1 cellular context compared by ENCODE assay signal in the genomic region with DNA sequence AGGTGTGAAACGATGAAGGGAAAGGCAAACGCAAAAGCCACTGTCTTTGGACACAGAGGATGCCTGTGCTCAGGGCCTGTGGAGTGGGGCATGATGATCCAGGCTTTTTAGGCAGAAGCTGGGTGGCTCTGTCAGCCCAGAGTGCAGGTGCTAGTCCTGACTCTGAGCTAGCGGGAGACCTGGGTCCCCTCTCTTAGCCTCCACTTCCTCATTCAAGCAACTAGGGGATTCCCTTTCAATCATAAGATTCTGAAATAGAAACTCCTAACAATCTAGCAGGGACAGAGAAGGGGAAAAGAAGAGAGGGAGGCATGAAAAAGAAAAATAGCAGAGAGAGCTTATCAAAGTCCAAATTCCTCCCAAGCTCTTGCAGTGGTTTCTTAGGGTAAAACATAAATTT.
TF ChIP-seq lines count a peak whose summit lies in the region.

No MANE protein-coding gene starts in this region.

TF ChIP-seq in GM12878, 131 proteins besides CTCF, POLR2A, EP300 and RAD21 (continued from another document):
- TF ChIP-seq RELB (IDR thresholded peaks at IDR 0.05; ENCODE audit: low read depth) (peak; percentile 95), CEBPB (IDR thresholded peaks at IDR 0.05; ENCODE audit: borderline replicate concordance in 1 of 2, low read depth in 2 of 2, low read length in 2 of 2) (no peak), ZBTB11 (CRISPR knock-in tag; IDR thresholded peaks at IDR 0.05) (no peak), BRCA1 (IDR thresholded peaks at IDR 0.05; ENCODE audit: low read depth, low read length) (no peak), ATF7 (IDR thresholded peaks at IDR 0.05; ENCODE audit: low read depth) (peak; percentile 35; the same call in 1 of the 2 replicates), FOXM1 (IDR thresholded peaks at IDR 0.05; ENCODE audit: low read depth, low read length) (peak; percentile 66; the same call in 1 of the 2 replicates), HDGF (IDR thresholded peaks at IDR 0.05) (0 out of 2 replicates have a peak, but pooled peaks have one; percentile 79), IKZF1 (conservative IDR thresholded peaks at IDR 0.05) (peak; percentile 80), CHD1 (IDR thresholded peaks at IDR 0.05; ENCODE audit: low read depth, low read length) (no peak), MEF2A (IDR thresholded peaks at IDR 0.05; ENCODE audit: insufficient read depth, low read depth, low read length) (peak; percentile 74), MTA3 (IDR thresholded peaks at IDR 0.05; ENCODE audit: borderline replicate concordance, low read length) (0 out of 2 replicates have a peak, but pooled peaks have one; percentile 43), ASH2L (IDR thresholded peaks at IDR 0.05; ENCODE audit: borderline replicate concordance, low read depth) (no peak), RUNX3 (IDR thresholded peaks at IDR 0.05; ENCODE audit: low read length) (peak; percentile 44; the same call in 1 of the 2 replicates), MTA2 (IDR thresholded peaks at IDR 0.05; ENCODE audit: low read depth) (peak; percentile 54), BCLAF1 (IDR thresholded peaks at IDR 0.05) (no peak), RELA (IDR thresholded peaks at IDR 0.05; ENCODE audit: borderline replicate concordance, partially characterized antibody) (peak; percentile 66), CREB1 (IDR thresholded peaks at IDR 0.05; ENCODE audit: low read depth) (0 out of 2 replicates have a peak, but pooled peaks have one; percentile 12), JUNB (IDR thresholded peaks at IDR 0.05) (0 out of 2 replicates have a peak, but pooled peaks have one; percentile 22), PKNOX1 (IDR thresholded peaks at IDR 0.05) (peak; percentile 68), GATAD2B (conservative IDR thresholded peaks at IDR 0.05; ENCODE audit: low read depth) (no peak), ZNF687 (IDR thresholded peaks at IDR 0.05) (no peak), WRNIP1 (IDR thresholded peaks at IDR 0.05; ENCODE audit: borderline replicate concordance, low read depth, low read length) (no peak), DPF2 (IDR thresholded peaks at IDR 0.05) (peak; percentile 64), TCF12 (IDR thresholded peaks at IDR 0.05; ENCODE audit: low read depth, low read length) (peak; percentile 76), TCF3 (IDR thresholded peaks at IDR 0.05; ENCODE audit: borderline replicate concordance, insufficient read depth, low read depth, low read length) (peak; percentile 65; the same call in 1 of the 2 replicates), IKZF2 (IDR thresholded peaks at IDR 0.05) (peak; percentile 86)
- TF ChIP-seq, protein P1, sequence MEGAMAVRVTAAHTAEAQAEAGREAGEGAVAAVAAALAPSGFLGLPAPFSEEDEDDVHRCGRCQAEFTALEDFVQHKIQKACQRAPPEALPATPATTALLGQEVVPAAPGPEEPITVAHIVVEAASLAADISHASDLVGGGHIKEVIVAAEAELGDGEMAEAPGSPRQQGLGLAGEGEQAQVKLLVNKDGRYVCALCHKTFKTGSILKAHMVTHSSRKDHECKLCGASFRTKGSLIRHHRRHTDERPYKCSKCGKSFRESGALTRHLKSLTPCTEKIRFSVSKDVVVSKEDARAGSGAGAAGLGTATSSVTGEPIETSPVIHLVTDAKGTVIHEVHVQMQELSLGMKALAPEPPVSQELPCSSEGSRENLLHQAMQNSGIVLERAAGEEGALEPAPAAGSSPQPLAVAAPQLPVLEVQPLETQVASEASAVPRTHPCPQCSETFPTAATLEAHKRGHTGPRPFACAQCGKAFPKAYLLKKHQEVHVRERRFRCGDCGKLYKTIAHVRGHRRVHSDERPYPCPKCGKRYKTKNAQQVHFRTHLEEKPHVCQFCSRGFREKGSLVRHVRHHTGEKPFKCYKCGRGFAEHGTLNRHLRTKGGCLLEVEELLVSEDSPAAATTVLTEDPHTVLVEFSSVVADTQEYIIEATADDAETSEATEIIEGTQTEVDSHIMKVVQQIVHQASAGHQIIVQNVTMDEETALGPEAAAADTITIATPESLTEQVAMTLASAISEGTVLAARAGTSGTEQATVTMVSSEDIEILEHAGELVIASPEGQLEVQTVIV (IDR thresholded peaks at IDR 0.05; ENCODE audit: borderline replicate concordance, partially characterized antibody) = no peak
- TF ChIP-seq, protein P2, sequence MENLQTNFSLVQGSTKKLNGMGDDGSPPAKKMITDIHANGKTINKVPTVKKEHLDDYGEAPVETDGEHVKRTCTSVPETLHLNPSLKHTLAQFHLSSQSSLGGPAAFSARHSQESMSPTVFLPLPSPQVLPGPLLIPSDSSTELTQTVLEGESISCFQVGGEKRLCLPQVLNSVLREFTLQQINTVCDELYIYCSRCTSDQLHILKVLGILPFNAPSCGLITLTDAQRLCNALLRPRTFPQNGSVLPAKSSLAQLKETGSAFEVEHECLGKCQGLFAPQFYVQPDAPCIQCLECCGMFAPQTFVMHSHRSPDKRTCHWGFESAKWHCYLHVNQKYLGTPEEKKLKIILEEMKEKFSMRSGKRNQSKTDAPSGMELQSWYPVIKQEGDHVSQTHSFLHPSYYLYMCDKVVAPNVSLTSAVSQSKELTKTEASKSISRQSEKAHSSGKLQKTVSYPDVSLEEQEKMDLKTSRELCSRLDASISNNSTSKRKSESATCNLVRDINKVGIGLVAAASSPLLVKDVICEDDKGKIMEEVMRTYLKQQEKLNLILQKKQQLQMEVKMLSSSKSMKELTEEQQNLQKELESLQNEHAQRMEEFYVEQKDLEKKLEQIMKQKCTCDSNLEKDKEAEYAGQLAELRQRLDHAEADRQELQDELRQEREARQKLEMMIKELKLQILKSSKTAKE (IDR thresholded peaks at IDR 0.05; ENCODE audit: low read depth, poor library complexity, severe bottlenecking) = peak; percentile 36
